In genomic region chr7:105493928-105494325, GRCh38 we compare ENCODE assay signal across 14 cellular contexts. TPM values are rescaled to one million over a fixed set of nuclear protein-coding genes. Genes with fewer than 3 reads are reported as not detected.
DNase-seq lines count a peak whose midpoint lies in the region; ATAC-seq and TF ChIP-seq lines count a peak whose summit lies in the region.
"Had no signal": no experiment of that assay in that cellular context is flagged by ENCODE, and none has a peak within 500 bp of the region (broad histone marks: within the 10 kb centered on the region; RNA-seq: fewer than 3 reads in every experiment).

No MANE protein-coding gene starts in this region.

- TF ChIP-seq CTCF in gastroesophageal sphincter (IDR thresholded peaks at IDR 0.05) = no peak

- no peak for TF ChIP-seq EP300 in gastroesophageal sphincter (IDR thresholded peaks at IDR 0.05)

- peak overlapping the region; percentile 12 to 84 (median 77) for H3K27ac ChIP-seq in gastroesophageal sphincter

- ATAC-seq in gastroesophageal sphincter = peak; percentile 74
- no peak for ATAC-seq in HG02885 (IDR thresholded peaks at IDR 0.05; ENCODE audit: poor library complexity, unreplicated experiment)
- ATAC-seq in HG02981 (IDR thresholded peaks at IDR 0.05; ENCODE audit: unreplicated experiment) = no peak
- ATAC-seq in HG03432 (IDR thresholded peaks at IDR 0.05; ENCODE audit: unreplicated experiment) = no peak
- ATAC-seq: activated naive CD4-positive, alpha-beta T cell treated with anti-CD3 and anti-CD28 coated beads, Interleukin-2, amount 50 U/mL, for 72 hours had no signal

- peaks cover 0 to 23% (median 8%) of the 10 kb centered on the region in 3 donors for H3K4me1 ChIP-seq in gastroesophageal sphincter

- no peaks in the 10 kb centered on the region for H3K9me3 ChIP-seq in gastroesophageal sphincter

- peak overlapping the region; percentile 14 to 21 for H3K4me3 ChIP-seq in gastroesophageal sphincter
- H3K4me3 ChIP-seq in skeletal muscle cell (ENCODE audit: low read depth, low read length) = no peak overlapping the region

- H3K36me3 ChIP-seq in gastroesophageal sphincter = no peaks in the 10 kb centered on the region

- 29 to 44% methylated on average over 5 of the region's 5 CpGs for WGBS in gastroesophageal sphincter (ENCODE audit: low coverage in 1 of 2), 2 donors

- no peak for TF ChIP-seq POLR2A in gastroesophageal sphincter (IDR thresholded peaks at IDR 0.05)

- DNase-seq in ELR (ENCODE audit: low read depth) = peak; percentile 73
- DNase-seq in amniotic epithelial cell (ENCODE audit: low read depth) = peak; percentile 82
- peak; percentile 22 for DNase-seq in skeletal muscle cell (ENCODE audit: low read depth)
- no peak for DNase-seq in NAMALWA (ENCODE audit: low spot score)
- DNase-seq: COR-L47; effector CD4-positive, alpha-beta T cell; H7; Kasumi-1; stimulated activated CD8-positive, alpha-beta memory T cell treated with anti-CD3 and anti-CD28 coated beads, Interleukin-4, amount 100 ng/mL, for 48 hours had no signal

- no peaks in the 10 kb centered on the region for H3K27me3 ChIP-seq in gastroesophageal sphincter

RNA-seq across cellular contexts. Expression of gene PUS7, which starts 28.1 kb away (rescaled TPM):
- total RNA-seq in gastroesophageal sphincter = 10 to 100 TPM; 11.9 to 15.1 (median 13.2) TPM

RNA-seq across cellular contexts. Expression of gene RINT1, which starts 38.1 kb away (rescaled TPM):
- total RNA-seq in gastroesophageal sphincter = 10 to 100 TPM in 2 of 4 donors, 1 to 10 TPM in 2; 7.7 to 19.9 (median 11.1) TPM
